In genomic region chr6:111606620-111607115, GRCh38 we compare ENCODE assay signal across 8 cellular contexts. TPM values are rescaled to one million over a fixed set of nuclear protein-coding genes. Genes with fewer than 3 reads are reported as not detected.
DNase-seq lines count a peak whose midpoint lies in the region; ATAC-seq and TF ChIP-seq lines count a peak whose summit lies in the region.

No MANE protein-coding gene starts in this region.

- H3K27ac Mint-ChIP-seq in naive thymus-derived CD8-positive, alpha-beta T cell, result peak overlapping the region; percentile 11 to 98 (median 95)

- H3K27me3 Mint-ChIP-seq in naive thymus-derived CD8-positive, alpha-beta T cell, result no peaks in the 10 kb centered on the region

- H3K4me1 ChIP-seq in colonic mucosa, result peaks cover 16% of the 10 kb centered on the region

- no peak for ATAC-seq in naive thymus-derived CD8-positive, alpha-beta T cell
- no peak for ATAC-seq in HG03342 (IDR thresholded peaks at IDR 0.05; ENCODE audit: unreplicated experiment)

- peak overlapping the region; percentile 52 for H3K4me3 ChIP-seq in colonic mucosa

- TF ChIP-seq CTCF in C4-2B (conservative IDR thresholded peaks at IDR 0.05), result no peak
- TF ChIP-seq CTCF in colonic mucosa (IDR thresholded peaks at IDR 0.05), result no peak

- H3K9me3 Mint-ChIP-seq in naive thymus-derived CD8-positive, alpha-beta T cell, result peaks cover 0 to 1% (median 0%) of the 10 kb centered on the region in 9 donors

- intact Hi-C loops in colonic mucosa (cut with DNase I), result no loop called here

- H3K36me3 Mint-ChIP-seq in naive thymus-derived CD8-positive, alpha-beta T cell, result no peaks in the 10 kb centered on the region

- H3K36me3 ChIP-seq in colonic mucosa, result no peaks in the 10 kb centered on the region

- peak overlapping the region; percentile 91 to 97 (median 94) for H3K4me3 Mint-ChIP-seq in naive thymus-derived CD8-positive, alpha-beta T cell

- no peaks in the 10 kb centered on the region for H3K9me3 ChIP-seq in colonic mucosa

- H3K4me1 Mint-ChIP-seq in naive thymus-derived CD8-positive, alpha-beta T cell, result peaks cover 15 to 53% (median 44%) of the 10 kb centered on the region in 4 donors

- H3K27me3 ChIP-seq in colonic mucosa, result no peaks in the 10 kb centered on the region

- DNase-seq in KBM-7 (peak; percentile 56), colonic mucosa (no peak), A172 (ENCODE audit: low spot score) (no peak), NCI-H1694 treated with DMSO at 0.1 percent for 48 hours (lab: John Stamatoyannopoulos, UW) (no peak)
- DNase-seq in naive thymus-derived CD8-positive, alpha-beta T cell, result peak in 2 of 10 donors; percentile 7 to 12
- DNase-seq in central memory CD4-positive, alpha-beta T cell, result no peak

- POLR2A ChIA-PET in naive thymus-derived CD8-positive, alpha-beta T cell (lab: Charles Lee), result interaction anchor here (0.7 to 2.3 kb wide), 5 partner anchors 40 to 649 kb away, joined by 3 to 24 read pairs (median 5); partner anchors contain the start of gene REV3L

- in situ Hi-C loops in KBM-7 (cut with MboI; ENCODE audit: low pct_unique_long_range_greater_than_20kb, low sequenced_read_pairs), result no loop called here

- H3K27ac ChIP-seq in C4-2B (peak overlapping the region; percentile 87), colonic mucosa (peak overlapping the region; percentile 99)

- peak overlapping the region in 1 of 2 donors; percentile 62 for H3K9ac ChIP-seq in colonic mucosa (ENCODE audit: low read depth in 2 of 2, low read length in 2 of 2)

RNA-seq across cellular contexts. Expression of gene TRAF3IP2, which starts 1.0 kb away (rescaled TPM):
- total RNA-seq in colonic mucosa, result 10 to 100 TPM; 62.0 to 66.6 TPM
- 10 to 100 TPM; 16.4 to 17.1 TPM for total RNA-seq in naive thymus-derived CD8-positive, alpha-beta T cell
- polyA plus RNA-seq in naive thymus-derived CD8-positive, alpha-beta T cell, result 10 to 100 TPM in 2 of 3 donors, 1 to 10 TPM in 1; 9.4 to 20.1 (median 17.0) TPM
- total RNA-seq in A172 (2014; rRNA removed; shearing (Covaris generic)), result 10.4 and 12.2 TPM in 2 replicates
